Comparison of ENCODE assay signal across 2 cellular contexts in genomic region chr16:31009120-31009519, GRCh38.
TF ChIP-seq lines count a peak whose summit lies in the region.

No MANE protein-coding gene starts in this region.

TF ChIP-seq in IMR-90, 13 proteins besides CTCF, POLR2A, EP300 and RAD21:
- no peak for TF ChIP-seq RFX5 (IDR thresholded peaks at IDR 0.05; ENCODE audit: low read depth, low read length)
- no peak for TF ChIP-seq NFE2L2 (IDR thresholded peaks at IDR 0.05; ENCODE audit: low read depth, low read length)
- TF ChIP-seq USF2 (IDR thresholded peaks at IDR 0.05; ENCODE audit: low read depth, low read length) = no peak
- no peak for TF ChIP-seq MXI1 (IDR thresholded peaks at IDR 0.05; ENCODE audit: borderline replicate concordance, low read depth, low read length)
- no peak for TF ChIP-seq ELK1 (IDR thresholded peaks at IDR 0.05; ENCODE audit: borderline replicate concordance, low read depth, low read length)
- no peak for TF ChIP-seq CHD1 (IDR thresholded peaks at IDR 0.05; ENCODE audit: low read depth, low read length)
- TF ChIP-seq MAZ (IDR thresholded peaks at IDR 0.05; ENCODE audit: borderline replicate concordance, low read depth, low read length) = no peak
- no peak for TF ChIP-seq BHLHE40 (IDR thresholded peaks at IDR 0.05; ENCODE audit: low read depth, low read length)
- TF ChIP-seq SMC3 (IDR thresholded peaks at IDR 0.05; ENCODE audit: low read depth, low read length) = no peak

TF ChIP-seq in H1, 55 proteins besides CTCF, POLR2A, EP300 and RAD21:
- TF ChIP-seq RNF2 (IDR thresholded peaks at IDR 0.05; ENCODE audit: borderline replicate concordance, low read depth, low read length, missing control alignments, poor library complexity, severe bottlenecking) = no peak
- TF ChIP-seq EGR1 (IDR thresholded peaks at IDR 0.05; ENCODE audit: borderline replicate concordance, low read depth, low read length) = no peak
- no peak for TF ChIP-seq ASH2L (IDR thresholded peaks at IDR 0.05; ENCODE audit: low read length)
- no peak for TF ChIP-seq CREB1 (IDR thresholded peaks at IDR 0.05)
- peak; percentile 69 for TF ChIP-seq KDM1A (IDR thresholded peaks at IDR 0.05; ENCODE audit: borderline replicate concordance, low read length)
- no peak for TF ChIP-seq CTBP2 (IDR thresholded peaks at IDR 0.05; ENCODE audit: borderline replicate concordance, insufficient read depth, insufficient read length, low read length)
- no peak for TF ChIP-seq NRF1 (IDR thresholded peaks at IDR 0.05; ENCODE audit: low read depth, low read length)
